In the genomic region with DNA sequence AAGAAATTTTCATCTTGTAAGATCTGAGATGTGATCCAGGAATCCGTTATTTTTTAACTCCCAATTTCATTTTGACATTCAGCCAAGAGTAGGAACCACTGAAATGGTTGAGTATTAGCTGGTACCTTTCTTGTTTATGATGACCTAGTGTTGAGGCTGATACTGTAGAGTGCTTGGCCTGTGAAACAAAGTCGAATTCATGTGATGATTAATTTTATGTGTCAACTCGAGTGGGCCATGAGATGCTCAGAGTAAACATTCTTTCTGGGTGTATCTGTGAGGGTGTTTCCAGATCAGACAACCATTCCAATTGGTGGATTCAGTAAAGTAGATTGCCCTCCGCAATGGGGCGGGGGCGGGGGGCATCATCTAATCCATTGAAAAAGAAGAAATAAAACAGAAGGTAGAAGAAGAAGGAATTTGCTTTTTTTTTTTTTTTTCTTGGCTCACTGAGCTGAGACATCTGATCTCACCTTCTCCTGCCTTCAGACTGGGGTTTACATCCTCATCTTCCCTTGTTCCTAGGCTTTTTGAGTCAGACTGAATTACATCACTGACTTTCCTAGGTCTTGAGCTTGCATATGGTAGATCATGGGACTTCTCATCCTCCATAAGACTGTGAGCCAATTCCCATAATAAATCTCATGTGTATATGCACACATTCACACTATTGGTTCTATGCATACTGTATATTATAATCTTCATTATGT, we compare ENCODE assay signal across 1 cellular context.
TF ChIP-seq lines count a peak whose summit lies in the region.

No MANE protein-coding gene starts in this region.

TF ChIP-seq in IMR-90, 13 proteins besides CTCF, POLR2A, EP300 and RAD21:
- TF ChIP-seq CHD1 (IDR thresholded peaks at IDR 0.05; ENCODE audit: low read depth, low read length): no peak
